In the genomic region with DNA sequence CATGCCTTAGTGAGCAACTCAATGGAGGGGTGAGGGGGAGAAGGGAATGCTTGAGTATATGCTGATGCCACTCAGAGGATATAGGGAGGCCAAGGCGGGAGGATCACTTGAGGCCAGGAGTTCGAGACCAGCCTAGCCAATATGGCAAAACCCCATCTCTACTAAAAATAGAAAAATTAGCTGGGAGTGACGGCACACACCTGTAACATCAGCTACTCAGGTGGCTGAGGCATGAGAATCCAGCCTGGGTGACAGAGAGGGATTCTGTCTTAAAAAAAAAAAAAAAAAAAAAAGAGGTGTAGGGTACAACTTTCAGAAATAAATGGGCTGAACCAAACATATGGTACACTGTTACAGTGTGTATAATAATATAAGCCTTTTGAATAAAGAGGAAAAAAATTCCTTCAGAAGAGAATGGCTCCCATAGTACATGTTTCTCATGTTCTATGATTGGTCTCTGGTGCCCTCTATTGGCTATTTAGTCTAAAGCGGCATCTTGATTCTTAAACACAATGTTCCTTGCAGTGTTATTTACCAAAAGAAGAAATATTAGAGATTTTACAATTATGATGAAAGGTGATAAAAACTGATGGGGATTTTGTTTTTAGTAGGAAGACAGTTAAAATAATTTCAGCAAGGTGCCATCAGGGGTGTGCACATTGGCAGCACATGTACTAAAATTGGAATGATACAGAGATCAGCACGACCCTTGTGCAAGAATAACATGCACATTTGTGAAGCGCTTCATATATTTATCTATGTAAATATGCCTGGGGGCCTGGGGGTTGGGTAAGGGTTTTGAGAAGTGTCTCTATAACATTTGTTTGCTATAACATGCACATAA, we compare ENCODE assay signal across 8 cellular contexts.
A peak's percentile ranks its signal among the peaks of the same experiment; 100 is the strongest.
DNase-seq lines count a peak whose midpoint lies in the region; ATAC-seq and TF ChIP-seq lines count a peak whose summit lies in the region.

No MANE protein-coding gene starts in this region.

- peak; percentile 58 for DNase-seq in AG04450 (ENCODE audit: low read depth, low spot score)
- DNase-seq in LHCN-M2 (ENCODE audit: low read depth): peak; percentile 64
- no peak for DNase-seq in Peyer's patch
- peak; percentile 15 for DNase-seq in effector CD4-positive, alpha-beta T cell
- DNase-seq in memory B cell (ENCODE audit: low spot score in 2 of 2): peak in 1 of 2 donors; percentile 35
- DNase-seq in stimulated activated CD4-positive, alpha-beta T cell treated with anti-CD3 and anti-CD28 coated beads, Interleukin-12 subunit alpha, Interleukin-12 subunit beta, amount 100 ng/mL, for 4 hours: no peak
- no peak for DNase-seq in stimulated activated CD4-positive, alpha-beta T cell treated with anti-CD3 and anti-CD28 coated beads, Interleukin-2, amount 100 ng/mL, for 24 hours

- no peak overlapping the region for H3K4me3 Mint-ChIP-seq in memory B cell

- peaks cover 0 to 18% (median 0%) of the 10 kb centered on the region in 3 donors for H3K36me3 ChIP-seq in Peyer's patch

- peak; percentile 32 for ATAC-seq in memory B cell (ENCODE audit: low read depth)

- no peak for TF ChIP-seq POLR2A in Peyer's patch (IDR thresholded peaks at IDR 0.05)

- no peak overlapping the region for H3K27ac Mint-ChIP-seq in memory B cell

- H3K4me1 ChIP-seq in Peyer's patch: no peaks in the 10 kb centered on the region

- no peaks in the 10 kb centered on the region for H3K27me3 Mint-ChIP-seq in memory B cell

- POLR2A ChIA-PET in AG04450 (lab: Yijun Ruan, JAX): interaction anchor here (0.6 kb wide), 2 partner anchors 109 to 196 kb away, joined by 5 to 11 read pairs; no protein-coding TSS in a partner anchor

- H3K4me3 ChIP-seq in AG04450 (ENCODE audit: low read depth, low read length) (no peak overlapping the region), Peyer's patch (no peak overlapping the region)

- H3K4me1 Mint-ChIP-seq in memory B cell: no peaks in the 10 kb centered on the region

- no peaks in the 10 kb centered on the region for H3K9me3 Mint-ChIP-seq in memory B cell

- CTCF ChIA-PET in AG04450 (lab: Charles Lee): interaction anchor here (0.6 to 4.1 kb wide), 40 partner anchors 9 to 1876 kb away, joined by 3 to 60 read pairs (median 4); no protein-coding TSS in a partner anchor

- H3K36me3 Mint-ChIP-seq in memory B cell: peaks cover 14% of the 10 kb centered on the region

- H3K27ac ChIP-seq in AG04450 (ENCODE audit: low read depth, low read length) (no peak overlapping the region), Peyer's patch (no peak overlapping the region)

- peak; percentile 78 for TF ChIP-seq CTCF in AG04450 (IDR thresholded peaks at IDR 0.05; ENCODE audit: low read depth, low read length)
- TF ChIP-seq CTCF in GM12872 (IDR thresholded peaks at IDR 0.05; ENCODE audit: insufficient read depth, low read depth, low read length): peak; percentile 57
- TF ChIP-seq CTCF in Peyer's patch (IDR thresholded peaks at IDR 0.05): peak; percentile 20 to 79 (median 70)

- peaks cover 3% of the 10 kb centered on the region for H3K27me3 ChIP-seq in AG04450 (ENCODE audit: control insufficient read depth, insufficient read depth, low read length)
- no peaks in the 10 kb centered on the region for H3K27me3 ChIP-seq in Peyer's patch

- H3K9me3 ChIP-seq in AG04450 (ENCODE audit: control insufficient read depth, insufficient read depth, low read length): no peaks in the 10 kb centered on the region
- no peaks in the 10 kb centered on the region for H3K9me3 ChIP-seq in Peyer's patch

Comparison
In these comparisons a context has a peak if more than half of its experiments do, and no peak if none do; other contexts are left out.
1. DNase-seq: peak in AG04450 (single experiment), LHCN-M2 (single experiment) and effector CD4-positive, alpha-beta T cell (single experiment); none in Peyer's patch (0 of 3), stimulated activated CD4-positive, alpha-beta T cell treated with anti-CD3 and anti-CD28 coated beads, Interleukin-12 subunit alpha, Interleukin-12 subunit beta, amount 100 ng/mL, for 4 hours (single experiment) and stimulated activated CD4-positive, alpha-beta T cell treated with anti-CD3 and anti-CD28 coated beads, Interleukin-2, amount 100 ng/mL, for 24 hours (0 of 2).
2. Peak in every context shown above with its lines, with median percentiles within 50 percentile points of each other: CTCF ChIP-seq.